ENCODE assay signal across 8 cellular contexts in the genomic region with DNA sequence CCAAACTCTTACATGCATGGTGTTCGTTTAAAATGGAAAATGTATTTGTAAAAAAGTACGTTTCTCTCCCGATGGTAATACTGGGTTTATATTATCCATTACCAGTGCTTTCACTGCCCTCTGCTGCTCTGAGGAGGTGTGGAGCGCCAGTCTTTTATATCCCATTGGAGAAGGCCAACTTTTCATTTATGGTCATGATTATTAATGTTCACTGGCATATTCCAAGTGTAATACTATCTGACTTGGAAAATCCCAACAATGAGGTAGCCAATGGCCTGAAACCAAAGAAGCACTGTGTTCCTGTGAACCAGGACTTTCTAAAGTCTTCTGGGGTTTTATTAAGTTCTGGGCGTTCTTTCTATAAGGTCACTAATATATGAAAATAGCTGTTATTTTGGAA.
DNase-seq lines count a peak whose midpoint lies in the region; ATAC-seq, FAIRE-seq and TF ChIP-seq lines count a peak whose summit lies in the region.

No MANE protein-coding gene starts in this region.

- H3K9ac ChIP-seq in K562 (ENCODE audit: insufficient read depth in 1 of 2, low read depth in 2 of 2, low read length in 2 of 2) = no peak overlapping the region

- H2AFZ ChIP-seq in K562 (ENCODE audit: low read depth, low read length) = no peak overlapping the region

- POLR2A ChIA-PET in K562 (lab: Yijun Ruan, JAX) = no interaction called here

- no peaks in the 10 kb centered on the region for H3K36me3 ChIP-seq in K562 (ENCODE audit: control insufficient read depth, insufficient read depth, low read length)
- no peaks in the 10 kb centered on the region for H3K36me3 ChIP-seq in kidney epithelial cell (ENCODE audit: control insufficient read depth, insufficient read depth, low read length)
- no peaks in the 10 kb centered on the region for H3K36me3 ChIP-seq in upper lobe of right lung

- H3K27me3 ChIP-seq in K562 (ENCODE audit: control insufficient read depth in 2 of 2, insufficient read depth in 2 of 2, low read length in 2 of 2) = no peaks in the 10 kb centered on the region
- no peaks in the 10 kb centered on the region for H3K27me3 ChIP-seq in kidney epithelial cell (ENCODE audit: control insufficient read depth, insufficient read depth, low read length)
- H3K27me3 ChIP-seq in upper lobe of right lung = no peaks in the 10 kb centered on the region

- CTCF ChIA-PET in K562 (lab: Yijun Ruan, JAX; ENCODE audit: low intra/inter-chr PET ratio) = interaction anchor here (0.7 to 2.1 kb wide), 2 partner anchors 197 to 228 kb away, joined by 3 to 12 read pairs; no protein-coding TSS in a partner anchor

- H3K27ac ChIP-seq in K562 (ENCODE audit: extremely low read depth, low read depth, low read length) (no peak overlapping the region), upper lobe of right lung (no peak overlapping the region)

- no peaks in the 10 kb centered on the region for H3K36me3 Mint-ChIP-seq in activated T-cell treated with anti-CD3 and anti-CD28 coated beads, Interleukin-2, amount 50 U/mL, for 72 hours (ENCODE audit: insufficient read depth in 2 of 2)

- H3K9me1 ChIP-seq in K562 (ENCODE audit: control insufficient read depth, insufficient read depth, low read length) = no peaks in the 10 kb centered on the region

- TF ChIP-seq CTCF in GM12865 (IDR thresholded peaks at IDR 0.05; ENCODE audit: insufficient read depth, low read depth, low read length, missing control alignments) (peak; percentile 27), K562 (IDR thresholded peaks at IDR 0.05 in 2 of 3, conservative IDR thresholded peaks at IDR 0.05 in 1 of 3; ENCODE audit: insufficient read depth in 2 of 3, low read depth in 1 of 3, low read length in 3 of 3) (peak; percentile 37 to 62 (median 45); a peak in 4 of 6 replicates), kidney epithelial cell (IDR thresholded peaks at IDR 0.05; ENCODE audit: insufficient read depth, low read length, poor library complexity, severe bottlenecking) (peak; percentile 69), upper lobe of right lung (IDR thresholded peaks at IDR 0.05) (peak; percentile 53)

- H3K27ac Mint-ChIP-seq in activated T-cell treated with anti-CD3 and anti-CD28 coated beads, Interleukin-2, amount 50 U/mL, for 72 hours = no peak overlapping the region

- intact Hi-C loops in K562 (cut with micrococcal nuclease) (loop anchor here (1.0 to 5.0 kb wide), 3 partner anchors 77 to 227 kb away; no protein-coding TSS in a partner anchor), upper lobe of right lung (cut with DNase I) (no loop called here)

- DNase-seq in GM12865 (ENCODE audit: low read depth) = peak; percentile 18
- DNase-seq in NCI-H1930 (lab: John Stamatoyannopoulos, UW) = peak; percentile 6 to 11
- peak in 2 of 4 experiments; percentile 13 to 28 for DNase-seq in K562 (ENCODE audit: extremely low read depth in 1 of 4, low spot score in 3 of 4)
- DNase-seq in kidney epithelial cell (ENCODE audit: low read depth) = no peak
- no peak for DNase-seq in upper lobe of right lung
- DNase-seq in GM19238 (ENCODE audit: insufficient read length, low spot score) = no peak
- no peak for DNase-seq in activated T-cell treated with anti-CD3 and anti-CD28 coated beads, Interleukin-2, amount 50 U/mL, for 72 hours

- no TSS peak for BruUV-seq in K562 (replicated peaks; lab: Mats Ljungman, UMichigan)

- H3K9me3 Mint-ChIP-seq in activated T-cell treated with anti-CD3 and anti-CD28 coated beads, Interleukin-2, amount 50 U/mL, for 72 hours = no peaks in the 10 kb centered on the region

- H3K4me3 ChIP-seq in GM12865 (ENCODE audit: low read depth, low read length) (no peak overlapping the region), K562 (no peak overlapping the region), kidney epithelial cell (ENCODE audit: low read depth, low read length) (no peak overlapping the region), upper lobe of right lung (no peak overlapping the region)

- WGBS in K562 (ENCODE audit: insufficient coverage, low coverage, missing lambda C conversion rate) = 0% methylated on average over 5 of the region's 5 CpGs

- no peaks in the 10 kb centered on the region for H3K9me3 ChIP-seq in K562 (replicated peaks; ENCODE audit: control insufficient read depth, insufficient read depth, low read depth, low read length)
- no peaks in the 10 kb centered on the region for H3K9me3 ChIP-seq in upper lobe of right lung

- ATAC-seq in K562 (peak; percentile 83), upper lobe of right lung (peak; percentile 75), HG03159 (IDR thresholded peaks at IDR 0.05; ENCODE audit: unreplicated experiment) (no peak)
- no peak for ATAC-seq in activated T-cell treated with anti-CD3 and anti-CD28 coated beads, Interleukin-2, amount 50 U/mL, for 72 hours (replicated peaks in 1 of 2)

- H3K4me1 ChIP-seq in K562 (replicated peaks in 1 of 2; ENCODE audit: control insufficient read depth in 2 of 2, insufficient read depth in 2 of 2, low read length in 2 of 2) = no peaks in the 10 kb centered on the region
- H3K4me1 ChIP-seq in upper lobe of right lung = peaks cover 18% of the 10 kb centered on the region

- H3K27me3 Mint-ChIP-seq in activated T-cell treated with anti-CD3 and anti-CD28 coated beads, Interleukin-2, amount 50 U/mL, for 72 hours (ENCODE audit: low read depth) = no peaks in the 10 kb centered on the region

- no peaks in the 10 kb centered on the region for H3K79me2 ChIP-seq in K562 (ENCODE audit: control insufficient read depth, insufficient read depth, low read length)

- no peak overlapping the region for H3K4me3 Mint-ChIP-seq in activated T-cell treated with anti-CD3 and anti-CD28 coated beads, Interleukin-2, amount 50 U/mL, for 72 hours

- peaks cover 8% of the 10 kb centered on the region for H3K4me1 Mint-ChIP-seq in activated T-cell treated with anti-CD3 and anti-CD28 coated beads, Interleukin-2, amount 50 U/mL, for 72 hours (ENCODE audit: low read depth)

- no peak overlapping the region for H3K4me2 ChIP-seq in K562 (ENCODE audit: insufficient read depth, low read length)

- FAIRE-seq in K562 (lab: Jason Lieb, UNC) = peak; percentile 26

- in situ Hi-C loops in K562 (cut with MboI) = no loop called here

- TF ChIP-seq POLR2A in K562 (conservative IDR thresholded peaks at IDR 0.05) = no peak

- TF ChIP-seq RAD21 in K562 (CRISPR knock-in tag; conservative IDR thresholded peaks at IDR 0.05 in 1 of 2, IDR thresholded peaks at IDR 0.05 in 1 of 2) = peak; percentile 70 to 73

- TF ChIP-seq EP300 in K562 (IDR thresholded peaks at IDR 0.05; ENCODE audit: low read length) = no peak

- H4K20me1 ChIP-seq in K562 (replicated peaks; ENCODE audit: control insufficient read depth, insufficient read depth, low read length) = no peaks in the 10 kb centered on the region

TF ChIP-seq in K562, 482 proteins besides CTCF, POLR2A, EP300 and RAD21:
- TF ChIP-seq POLR3A (IDR thresholded peaks at IDR 0.05; ENCODE audit: borderline replicate concordance, extremely low read depth, insufficient read depth, insufficient read length) (peak; percentile 53), XRCC3 (IDR thresholded peaks at IDR 0.05) (no peak), TBP (optimal IDR thresholded peaks at IDR 0.05; ENCODE audit: low read depth, low read length) (peak; percentile 75), SMC3 (conservative IDR thresholded peaks at IDR 0.05; ENCODE audit: insufficient read depth, low read depth, low read length) (0 out of 2 replicates have a peak, but pooled peaks have one; percentile 36), TRIM28 (IDR thresholded peaks at IDR 0.05) (no peak)
- TF ChIP-seq, protein P1, sequence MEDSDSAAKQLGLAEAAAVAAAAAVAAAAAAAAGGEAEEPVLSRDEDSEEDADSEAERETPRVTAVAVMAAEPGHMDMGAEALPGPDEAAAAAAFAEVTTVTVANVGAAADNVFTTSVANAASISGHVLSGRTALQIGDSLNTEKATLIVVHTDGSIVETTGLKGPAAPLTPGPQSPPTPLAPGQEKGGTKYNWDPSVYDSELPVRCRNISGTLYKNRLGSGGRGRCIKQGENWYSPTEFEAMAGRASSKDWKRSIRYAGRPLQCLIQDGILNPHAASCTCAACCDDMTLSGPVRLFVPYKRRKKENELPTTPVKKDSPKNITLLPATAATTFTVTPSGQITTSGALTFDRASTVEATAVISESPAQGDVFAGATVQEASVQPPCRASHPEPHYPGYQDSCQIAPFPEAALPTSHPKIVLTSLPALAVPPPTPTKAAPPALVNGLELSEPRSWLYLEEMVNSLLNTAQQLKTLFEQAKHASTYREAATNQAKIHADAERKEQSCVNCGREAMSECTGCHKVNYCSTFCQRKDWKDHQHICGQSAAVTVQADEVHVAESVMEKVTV (CRISPR knock-in tag; IDR thresholded peaks at IDR 0.05) = peak; percentile 51; the same call in 1 of the 2 replicates

Comparison
In these comparisons a context has a peak if more than half of its experiments do, and no peak if none do; other contexts are left out.
1. DNase-seq: peak in GM12865 (single experiment) and NCI-H1930 (2 of 2); none in kidney epithelial cell (single experiment), upper lobe of right lung (single experiment), GM19238 (single experiment) and activated T-cell treated with anti-CD3 and anti-CD28 coated beads, Interleukin-2, amount 50 U/mL, for 72 hours (0 of 2).
2. ATAC-seq: peak in K562 (single experiment) and upper lobe of right lung (single experiment); none in HG03159 (single experiment) and activated T-cell treated with anti-CD3 and anti-CD28 coated beads, Interleukin-2, amount 50 U/mL, for 72 hours (0 of 2).
3. Peak in every context shown above with its lines, with median percentiles within 50 percentile points of each other: CTCF ChIP-seq.